In genomic region chr11:129771456-129771855, GRCh38 we compare ENCODE assay signal across 6 cellular contexts. TPM values are rescaled to one million over a fixed set of nuclear protein-coding genes. Genes with fewer than 3 reads are reported as not detected.
"Had no signal": no experiment of that assay in that cellular context is flagged by ENCODE, and none has a peak within 500 bp of the region (broad histone marks: within the 10 kb centered on the region; RNA-seq: fewer than 3 reads in every experiment).

No MANE protein-coding gene starts in this region.

RNA-seq across cellular contexts. Expression of gene TMEM45B, which starts 44.2 kb away (rescaled TPM):
- total RNA-seq: endothelial cell of umbilical vein, fibroblast of lung, neural crest cell, osteoblast, right cardiac atrium, tibial nerve had no signal
